31 cellular contexts compared by ENCODE assay signal in the genomic region with DNA sequence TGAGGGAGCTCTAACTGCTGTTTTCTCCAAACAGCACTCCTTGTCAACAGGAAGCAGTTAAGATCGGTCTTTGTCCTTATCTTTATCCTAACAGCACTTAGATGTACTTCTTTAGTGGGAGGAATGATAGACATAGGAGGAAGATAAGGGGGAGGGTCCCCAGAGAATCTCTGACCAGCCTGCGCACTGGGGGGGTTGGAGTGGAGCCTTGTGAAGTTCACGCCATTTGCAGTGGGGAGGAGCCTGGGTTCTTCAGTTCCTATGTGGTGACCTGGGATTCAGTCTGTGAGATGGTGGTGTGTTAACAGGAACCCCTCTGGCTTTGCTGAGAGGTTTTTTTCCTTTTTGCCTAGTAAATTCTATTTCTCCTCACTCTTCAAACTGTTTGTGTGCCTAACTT.
"Had no signal": no experiment of that assay in that cellular context is flagged by ENCODE, and none has a peak within 500 bp of the region (broad histone marks: within the 10 kb centered on the region; RNA-seq: fewer than 3 reads in every experiment).

No MANE protein-coding gene starts in this region.

- H3K36me3 ChIP-seq: brain microvascular endothelial cell had no signal

- ATAC-seq: activated CD8-positive, alpha-beta memory T cell treated with anti-CD3 and anti-CD28 coated beads, Interleukin-2, amount 10 ng/mL, durations not matched to agents 7 days and 5 days had no signal

- H3K27me3 ChIP-seq: brain microvascular endothelial cell had no signal

- DNase-seq: activated B cell treated with CpG ODN at 0.5 μM for 24 hours; activated CD4-positive, alpha-beta memory T cell treated with anti-CD3 and anti-CD28 coated beads, Interleukin-2, amount 10 ng/mL, durations not matched to agents 7 days and 5 days; activated CD4-positive, alpha-beta T cell treated with anti-CD3 and anti-CD28 coated beads for 4 hours; activated CD4-positive, CD25-positive, alpha-beta regulatory T cell treated with anti-CD3 and anti-CD28 coated beads, Interleukin-2, amount 50 U/mL, for 72 hours; activated CD8-positive, alpha-beta memory T cell treated with anti-CD3 and anti-CD28 coated beads for 24 hours; activated CD8-positive, alpha-beta memory T cell treated with anti-CD3 and anti-CD28 coated beads, Interleukin-2, amount 10 ng/mL, durations not matched to agents 7 days and 5 days; activated CD8-positive, alpha-beta memory T cell treated with anti-CD3 and anti-CD28 coated beads, Interleukin-2, amount 50 U/mL, for 48 hours; activated effector memory CD4-positive, alpha-beta T cell treated with anti-CD3 and anti-CD28 coated beads, Interleukin-2, amount 50 U/mL, for 16 hours; activated naive CD4-positive, alpha-beta T cell; activated naive CD4-positive, alpha-beta T cell treated with anti-CD3 and anti-CD28 coated beads, Interleukin-2, amount 50 U/mL, for 16 hours; activated naive CD8-positive, alpha-beta T cell treated with anti-CD3 and anti-CD28 coated beads for 36 hours; activated T-cell treated with anti-CD3 and anti-CD28 coated beads, Interleukin-2, amount 50 U/mL, for 48 hours; amniotic stem cell; aorta; brain microvascular endothelial cell; central memory CD4-positive, alpha-beta T cell; NCI-H1092 treated with DMSO at 0.1 percent for 48 hours; NCI-H1417; NCI-H146; NCI-H187; NCI-H2081; NCI-H345; NCI-H524 treated with DMSO at 0.1 percent for 48 hours; NK-92 treated with Interleukin-12 subunit alpha and Interleukin-12 subunit beta, amount 100 ng/mL, for 24 hours; OCI-M1; Right ventricle myocardium superior; SW 1271; T-helper 1 cell; T-helper 2 cell; T-helper 9 cell had no signal

- H3K27ac ChIP-seq: brain microvascular endothelial cell, VCaP had no signal
